18 cellular contexts compared by ENCODE assay signal in the genomic region with DNA sequence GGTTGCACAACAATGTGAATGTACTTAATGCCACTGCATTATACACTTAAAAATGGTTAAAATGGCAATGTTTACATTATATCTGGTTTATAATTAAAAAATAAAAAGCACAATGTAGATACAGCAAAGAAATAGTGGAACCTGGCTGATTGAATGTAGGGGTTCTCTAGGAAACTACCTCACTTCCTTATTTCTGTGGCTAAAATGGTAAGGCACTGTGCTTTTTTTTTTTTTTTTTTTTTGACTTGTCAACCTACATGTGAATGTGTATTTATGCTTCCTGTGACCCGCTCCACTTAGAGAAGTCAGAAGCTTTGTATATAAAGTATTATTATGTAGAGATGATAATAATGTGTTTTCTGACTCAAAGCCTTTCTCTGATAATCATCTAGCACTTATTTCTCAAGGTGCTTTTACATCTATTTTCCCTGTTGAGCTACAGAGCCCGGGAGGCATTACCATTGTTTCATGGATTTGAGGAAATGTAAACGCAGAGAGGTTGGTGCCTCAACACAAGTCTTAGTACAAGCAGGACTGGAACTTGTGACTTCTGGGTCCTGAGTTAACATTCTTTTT. TPM values are rescaled to one million over a fixed set of nuclear protein-coding genes. Genes with fewer than 3 reads are reported as not detected.
A peak's percentile ranks its signal among the peaks of the same experiment; 100 is the strongest.
DNase-seq lines count a peak whose midpoint lies in the region; ATAC-seq and TF ChIP-seq lines count a peak whose summit lies in the region.
"Had no signal": no experiment of that assay in that cellular context is flagged by ENCODE, and none has a peak within 500 bp of the region (broad histone marks: within the 10 kb centered on the region; RNA-seq: fewer than 3 reads in every experiment).

No MANE protein-coding gene starts in this region.

- H3K79me2 ChIP-seq in OCI-LY3 (ENCODE audit: low read length) = no peaks in the 10 kb centered on the region

- DNase-seq in GM12864 (ENCODE audit: low read depth) (peak; percentile 2), NCI-H2081 (lab: John Stamatoyannopoulos, UW) (no peak), putamen (ENCODE audit: low spot score) (no peak), prostate gland (ENCODE audit: low spot score) (no peak)
- DNase-seq: activated T-cell treated with anti-CD3 and anti-CD28 coated beads, Interleukin-2, amount 50 U/mL, for 1 hour; esophagus squamous epithelium; left lung; NCI-H1436; NCI-H748 treated with DMSO at 0.1 percent for 48 hours; right cardiac atrium; stimulated activated CD4-positive, alpha-beta T cell treated with anti-CD3 and anti-CD28 coated beads, Interleukin-2, amount 100 ng/mL, for 48 hours; upper lobe of right lung had no signal

- intact Hi-C loops in prostate gland (cut with DNase I) = no loop called here

- H3K4me3 ChIP-seq in GM12864 (ENCODE audit: low read depth, low read length) = no peak overlapping the region
- H3K4me3 ChIP-seq in OCI-LY3 (ENCODE audit: low read length) = 0 out of 2 replicates have a peak overlapping the region, but pooled peaks have one; percentile 31
- H3K4me3 ChIP-seq in prostate gland = no peak overlapping the region
- H3K4me3 ChIP-seq: esophagus squamous epithelium, left lung, SJSA1, upper lobe of right lung had no signal

- peak overlapping the region; percentile 64 for H3K4me2 ChIP-seq in OCI-LY3 (ENCODE audit: low read length)

- H3K4me1 ChIP-seq in OCI-LY3 (ENCODE audit: low read length) = peaks cover 8% of the 10 kb centered on the region
- no peaks in the 10 kb centered on the region for H3K4me1 ChIP-seq in prostate gland (replicated peaks)
- H3K4me1 ChIP-seq: esophagus squamous epithelium, left lung, SJSA1, upper lobe of right lung had no signal

- no peak overlapping the region for H2AFZ ChIP-seq in OCI-LY3 (ENCODE audit: low read depth, low read length)

- no peak overlapping the region for H3K27ac ChIP-seq in OCI-LY3 (ENCODE audit: low read length)
- H3K27ac ChIP-seq in prostate gland = no peak overlapping the region
- H3K27ac ChIP-seq: esophagus squamous epithelium, left lung, SJSA1, upper lobe of right lung had no signal

- H3K9ac ChIP-seq in OCI-LY3 (ENCODE audit: low read length) = no peak overlapping the region

- ATAC-seq in GM19463 (IDR thresholded peaks at IDR 0.05; ENCODE audit: unreplicated experiment) (peak; percentile 51), HG03378 (IDR thresholded peaks at IDR 0.05; ENCODE audit: unreplicated experiment) (peak; percentile 76), GM21619 (IDR thresholded peaks at IDR 0.05; ENCODE audit: unreplicated experiment) (no peak)
- ATAC-seq: activated CD4-positive, CD25-positive, alpha-beta regulatory T cell treated with anti-CD3 and anti-CD28 coated beads, Interleukin-2, amount 50 U/mL, for 24 hours; left lung; right cardiac atrium; upper lobe of right lung had no signal

- no peaks in the 10 kb centered on the region for H4K20me1 ChIP-seq in OCI-LY3 (ENCODE audit: insufficient read depth, low read length)

- H3K27me3 ChIP-seq in OCI-LY3 (ENCODE audit: low read depth, low read length) (peaks cover 8% of the 10 kb centered on the region; the same call in 1 of the 2 replicates), prostate gland (replicated peaks; ENCODE audit: insufficient read depth) (no peaks in the 10 kb centered on the region)
- H3K27me3 ChIP-seq: esophagus squamous epithelium, left lung, SJSA1, upper lobe of right lung had no signal

- H3K9me3 ChIP-seq in OCI-LY3 (ENCODE audit: insufficient read depth, low read length) (no peaks in the 10 kb centered on the region), prostate gland (no peaks in the 10 kb centered on the region)
- H3K9me3 ChIP-seq: esophagus squamous epithelium, left lung, SJSA1, upper lobe of right lung had no signal

- WGBS in prostate gland = 58% methylated on average over 3 of the region's 3 CpGs

- TF ChIP-seq CTCF in GM12864 (IDR thresholded peaks at IDR 0.05; ENCODE audit: low read depth, low read length, missing control alignments) (no peak), OCI-LY3 (IDR thresholded peaks at IDR 0.05; ENCODE audit: low read depth, low read length) (no peak), prostate gland (IDR thresholded peaks at IDR 0.05) (no peak)

- no peaks in the 10 kb centered on the region for H3K36me3 ChIP-seq in OCI-LY3 (replicated peaks; ENCODE audit: low read depth, low read length)
- no peaks in the 10 kb centered on the region for H3K36me3 ChIP-seq in prostate gland
- H3K36me3 ChIP-seq: esophagus squamous epithelium, left lung, SJSA1, upper lobe of right lung had no signal

- no peak for TF ChIP-seq POLR2A in prostate gland (IDR thresholded peaks at IDR 0.05)

RNA-seq across cellular contexts. Expression of a gene that starts 55.0 kb away (rescaled TPM):
- 10 to 100 TPM; 41.7 to 44.1 TPM for total RNA-seq in prostate gland
